25 cellular contexts compared by ENCODE assay signal in genomic region chr11:46414899-46415298, GRCh38. TPM values are rescaled to one million over a fixed set of nuclear protein-coding genes. Genes with fewer than 3 reads are reported as not detected.
DNase-seq lines count a peak whose midpoint lies in the region; ATAC-seq and FAIRE-seq lines count a peak whose summit lies in the region.
"Had no signal": no experiment of that assay in that cellular context is flagged by ENCODE, and none has a peak within 500 bp of the region (broad histone marks: within the 10 kb centered on the region; RNA-seq: fewer than 3 reads in every experiment).

No MANE protein-coding gene starts in this region.

- 32 to 50% (median 46%) methylated on average over 3 of the region's 3 CpGs for WGBS in small intestine, 3 donors

- intact Hi-C loops in activated CD4-positive, alpha-beta T cell treated with anti-CD3 and anti-CD28 coated beads, Interleukin-2, amount 10 ng/mL, durations not matched to agents 24 days and 14 days (cut with micrococcal nuclease): no loop called here

- H3K9me3 ChIP-seq in SJCRH30 (replicated peaks): no peaks in the 10 kb centered on the region
- no peaks in the 10 kb centered on the region for H3K9me3 ChIP-seq in small intestine (ENCODE audit: control insufficient read depth, low read depth)
- H3K9me3 ChIP-seq: heart left ventricle, pancreas, upper lobe of left lung had no signal

- no peaks in the 10 kb centered on the region for H3K27me3 Mint-ChIP-seq in activated naive CD8-positive, alpha-beta T cell treated with anti-CD3 and anti-CD28 coated beads, Interleukin-2, amount 50 U/mL, for 24 hours
- no peaks in the 10 kb centered on the region for H3K27me3 Mint-ChIP-seq in activated CD4-positive, alpha-beta T cell treated with anti-CD3 and anti-CD28 coated beads, Interleukin-2, amount 10 ng/mL, durations not matched to agents 24 days and 14 days
- H3K27me3 Mint-ChIP-seq: activated naive CD8-positive, alpha-beta T cell treated with anti-CD3 and anti-CD28 coated beads for 36 hours; natural killer cell treated with Interleukin-12 subunit alpha and Interleukin-12 subunit beta and Interleukin-15 and Interleukin-18, amount 100 ng/mL, for 72 hours; T-helper 17 cell had no signal

- H3K4me1 ChIP-seq in SJCRH30 (no peaks in the 10 kb centered on the region), small intestine (ENCODE audit: control insufficient read depth in 2 of 2, insufficient read depth in 1 of 2, low read depth in 1 of 2, low read length in 1 of 2) (peaks cover 2% of the 10 kb centered on the region in 2 donors)
- H3K4me1 ChIP-seq: heart left ventricle, pancreas, upper lobe of left lung had no signal

- no peaks in the 10 kb centered on the region for H3K9me3 Mint-ChIP-seq in activated naive CD8-positive, alpha-beta T cell treated with anti-CD3 and anti-CD28 coated beads, Interleukin-2, amount 50 U/mL, for 24 hours
- H3K9me3 Mint-ChIP-seq in activated CD4-positive, alpha-beta T cell treated with anti-CD3 and anti-CD28 coated beads, Interleukin-2, amount 10 ng/mL, durations not matched to agents 24 days and 14 days: no peaks in the 10 kb centered on the region
- H3K9me3 Mint-ChIP-seq: activated naive CD8-positive, alpha-beta T cell treated with anti-CD3 and anti-CD28 coated beads for 36 hours; activated T-helper 2 cell treated with anti-CD3 and anti-CD28 coated beads, Interferon-gamma antibody, Interleukin-2, Interleukin-4, amounts not matched to agents 10 μg/mL and 5 μg/mL and 100 μg/mL, durations not matched to agents 14 hours and 24 hours and 36 hours; natural killer cell treated with Interleukin-12 subunit alpha and Interleukin-12 subunit beta and Interleukin-15 and Interleukin-18, amount 100 ng/mL, for 72 hours had no signal

- H3K4me1 Mint-ChIP-seq in activated naive CD8-positive, alpha-beta T cell treated with anti-CD3 and anti-CD28 coated beads, Interleukin-2, amount 50 U/mL, for 24 hours: peaks cover 22% of the 10 kb centered on the region
- peaks cover 8% of the 10 kb centered on the region for H3K4me1 Mint-ChIP-seq in activated CD4-positive, alpha-beta T cell treated with anti-CD3 and anti-CD28 coated beads, Interleukin-2, amount 10 ng/mL, durations not matched to agents 24 days and 14 days
- H3K4me1 Mint-ChIP-seq: T-helper 17 cell had no signal

- DNase-seq in NCI-H748 (lab: John Stamatoyannopoulos, UW; ENCODE audit: unreplicated experiment) (peak; percentile 61), NCI-H748 treated with DMSO at 0.1 percent for 48 hours (lab: John Stamatoyannopoulos, UW) (no peak), NCI-H2081 treated with DMSO at 0.1 percent for 48 hours (lab: John Stamatoyannopoulos, UW) (peak; percentile 78), SJCRH30 (peak in 1 of 2 experiments; percentile 29), small intestine (peak; percentile 70), DMS53 treated with DMSO at 0.1 percent for 48 hours (lab: John Stamatoyannopoulos, UW; ENCODE audit: unreplicated experiment) (no peak)
- DNase-seq in activated naive CD8-positive, alpha-beta T cell treated with anti-CD3 and anti-CD28 coated beads, Interleukin-2, amount 50 U/mL, for 24 hours: no peak
- no peak for DNase-seq in activated CD4-positive, alpha-beta T cell treated with anti-CD3 and anti-CD28 coated beads, Interleukin-2, amount 10 ng/mL, durations not matched to agents 24 days and 14 days
- DNase-seq: activated CD4-positive, alpha-beta T cell treated with anti-CD3 and anti-CD28 coated beads, Interleukin-2, amount 50 U/mL, for 1 hour; activated CD8-positive, alpha-beta memory T cell treated with anti-CD3 and anti-CD28 coated beads, Interleukin-2, amount 50 U/mL, for 48 hours; activated naive CD8-positive, alpha-beta T cell treated with anti-CD3 and anti-CD28 coated beads for 36 hours; heart left ventricle; Karpas-422; left cardiac atrium; mesendoderm; NCI-H446; pancreas; T-helper 17 cell had no signal

- no peak overlapping the region for H3K27ac Mint-ChIP-seq in activated naive CD8-positive, alpha-beta T cell treated with anti-CD3 and anti-CD28 coated beads, Interleukin-2, amount 50 U/mL, for 24 hours
- H3K27ac Mint-ChIP-seq in activated CD4-positive, alpha-beta T cell treated with anti-CD3 and anti-CD28 coated beads, Interleukin-2, amount 10 ng/mL, durations not matched to agents 24 days and 14 days: no peak overlapping the region
- H3K27ac Mint-ChIP-seq: activated naive CD8-positive, alpha-beta T cell treated with anti-CD3 and anti-CD28 coated beads for 36 hours; activated T-helper 2 cell treated with anti-CD3 and anti-CD28 coated beads, Interferon-gamma antibody, Interleukin-2, Interleukin-4, amounts not matched to agents 10 μg/mL and 5 μg/mL and 100 μg/mL, durations not matched to agents 14 hours and 24 hours and 36 hours; natural killer cell treated with Interleukin-12 subunit alpha and Interleukin-12 subunit beta and Interleukin-15 and Interleukin-18, amount 100 ng/mL, for 72 hours had no signal

- H3K27ac ChIP-seq in SJCRH30: peak overlapping the region; percentile 19; the same call in 1 of the 2 replicates
- H3K27ac ChIP-seq in small intestine (ENCODE audit: low read depth in 1 of 2, low read length in 1 of 2): peak overlapping the region in 1 of 2 donors; percentile 65
- H3K27ac ChIP-seq: heart left ventricle, pancreas, SK-N-MC, upper lobe of left lung had no signal

- H3K27me3 ChIP-seq in SJCRH30 (no peaks in the 10 kb centered on the region), small intestine (ENCODE audit: control insufficient read depth in 2 of 2, insufficient read depth in 2 of 2, low read length in 2 of 2) (no peaks in the 10 kb centered on the region)
- H3K27me3 ChIP-seq: heart left ventricle, pancreas, upper lobe of left lung had no signal

- FAIRE-seq in small intestine (lab: Jason Lieb, UNC): no peak
- FAIRE-seq: pancreas had no signal

- H3K4me3 Mint-ChIP-seq in activated naive CD8-positive, alpha-beta T cell treated with anti-CD3 and anti-CD28 coated beads, Interleukin-2, amount 50 U/mL, for 24 hours: no peak overlapping the region
- H3K4me3 Mint-ChIP-seq in activated CD4-positive, alpha-beta T cell treated with anti-CD3 and anti-CD28 coated beads, Interleukin-2, amount 10 ng/mL, durations not matched to agents 24 days and 14 days: no peak overlapping the region
- H3K4me3 Mint-ChIP-seq: activated naive CD8-positive, alpha-beta T cell treated with anti-CD3 and anti-CD28 coated beads for 36 hours; natural killer cell treated with Interleukin-12 subunit alpha and Interleukin-12 subunit beta and Interleukin-15 and Interleukin-18, amount 100 ng/mL, for 72 hours; T-helper 17 cell had no signal

- ATAC-seq in activated naive CD8-positive, alpha-beta T cell treated with anti-CD3 and anti-CD28 coated beads, Interleukin-2, amount 50 U/mL, for 24 hours: no peak
- ATAC-seq: natural killer cell treated with Interleukin-12 subunit alpha and Interleukin-12 subunit beta and Interleukin-15 and Interleukin-18, amount 100 ng/mL, for 72 hours; pancreas; T-helper 17 cell had no signal

- H3K4me3 ChIP-seq in SJCRH30 (no peak overlapping the region), small intestine (ENCODE audit: low read depth in 1 of 2, low read length in 2 of 2) (no peak overlapping the region)
- H3K4me3 ChIP-seq: heart left ventricle, pancreas, SK-N-MC, upper lobe of left lung had no signal

- H3K36me3 ChIP-seq in SJCRH30: peaks cover 13% of the 10 kb centered on the region
- H3K36me3 ChIP-seq in small intestine (ENCODE audit: control insufficient read depth in 2 of 2, insufficient read depth in 2 of 2, low read length in 2 of 2): peaks cover 9 to 14% of the 10 kb centered on the region in 2 donors

- H3K36me3 Mint-ChIP-seq in activated naive CD8-positive, alpha-beta T cell treated with anti-CD3 and anti-CD28 coated beads, Interleukin-2, amount 50 U/mL, for 24 hours (ENCODE audit: low read depth): peaks cover 16% of the 10 kb centered on the region
- H3K36me3 Mint-ChIP-seq in activated CD4-positive, alpha-beta T cell treated with anti-CD3 and anti-CD28 coated beads, Interleukin-2, amount 10 ng/mL, durations not matched to agents 24 days and 14 days (ENCODE audit: low read depth): peaks cover 33% of the 10 kb centered on the region

RNA-seq across cellular contexts. Expression of gene CHRM4, which starts 23.3 kb away (rescaled TPM):
- total RNA-seq in SJCRH30 (2014; rRNA removed; shearing (Covaris generic)): 0.81 and 0.97 TPM in 2 replicates
- polyA plus RNA-seq in small intestine: 1 to 10 TPM in 2 of 3 donors, not detected in 1; 3.1 to 7.8 TPM
- 0.80 and 0.84 TPM in 2 replicates for total RNA-seq in activated CD4-positive, alpha-beta T cell treated with anti-CD3 and anti-CD28 coated beads, Interleukin-2, amount 10 ng/mL, durations not matched to agents 24 days and 14 days
- total RNA-seq: epithelial cell of proximal tubule, fibroblast of villous mesenchyme, RPMI7951 had no signal

RNA-seq across cellular contexts. Expression of gene MDK, which starts 33.4 kb away (rescaled TPM):
- 122 and 142 TPM in 2 replicates for total RNA-seq in SJCRH30 (2014; rRNA removed; shearing (Covaris generic))
- polyA plus RNA-seq in small intestine: 100 to 1,000 TPM; 206 to 356 (median 246) TPM
- 5.4 and 7.1 TPM in 2 replicates for total RNA-seq in activated CD4-positive, alpha-beta T cell treated with anti-CD3 and anti-CD28 coated beads, Interleukin-2, amount 10 ng/mL, durations not matched to agents 24 days and 14 days

Comparison
In these comparisons a context has a peak if more than half of its experiments do, and no peak if none do; other contexts are left out.
1. DNase-seq: peak in NCI-H748 (single experiment), NCI-H2081 treated with DMSO at 0.1 percent for 48 hours (single experiment) and small intestine (single experiment); none in NCI-H748 treated with DMSO at 0.1 percent for 48 hours (single experiment), activated naive CD8-positive, alpha-beta T cell treated with anti-CD3 and anti-CD28 coated beads, Interleukin-2, amount 50 U/mL, for 24 hours (single experiment), activated CD4-positive, alpha-beta T cell treated with anti-CD3 and anti-CD28 coated beads, Interleukin-2, amount 10 ng/mL, durations not matched to agents 24 days and 14 days (single experiment) and DMS53 treated with DMSO at 0.1 percent for 48 hours (single experiment).
2. RNA of gene MDK, which starts 33.4 kb away (total RNA-seq): 122 to 142 TPM in SJCRH30; 5.4 to 7.1 TPM in activated CD4-positive, alpha-beta T cell treated with anti-CD3 and anti-CD28 coated beads, Interleukin-2, amount 10 ng/mL, durations not matched to agents 24 days and 14 days; every median in the first group is over 10 times any median in the second.